Comparison of ENCODE assay signal across 1 cellular context in the genomic region with DNA sequence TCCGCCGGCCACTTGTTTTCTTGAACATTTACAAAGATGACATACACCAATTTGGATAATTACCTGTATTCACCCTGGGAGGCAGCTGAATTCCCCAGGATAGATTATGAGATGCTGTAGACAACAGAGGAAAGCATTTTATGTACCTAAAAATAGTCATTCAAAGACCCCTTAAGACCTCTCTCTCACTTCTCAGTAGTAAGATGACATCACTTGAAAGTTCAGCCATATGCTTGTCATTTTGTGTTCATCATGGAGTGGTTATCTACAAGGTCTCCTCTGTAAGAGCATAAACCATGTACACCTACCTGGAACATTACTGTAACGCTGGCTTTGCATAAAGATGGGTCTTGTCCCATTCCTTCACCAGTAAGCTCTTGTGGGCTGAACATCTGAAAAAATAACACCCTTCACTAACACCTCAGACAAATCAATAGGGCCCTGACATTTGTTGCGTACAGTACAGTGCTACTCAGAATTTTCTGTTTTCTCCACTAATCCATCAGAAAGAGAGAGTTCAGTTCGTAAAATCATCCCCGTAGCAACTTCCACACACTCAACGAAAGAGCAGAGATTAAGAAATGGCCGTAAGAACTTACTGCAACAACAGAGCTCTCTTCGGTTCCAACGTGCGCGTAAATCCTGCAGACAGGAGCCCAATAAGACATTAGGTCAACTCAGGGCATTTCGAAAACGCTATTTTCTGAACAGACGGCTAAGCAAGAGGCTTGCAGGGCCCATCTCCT.
TF ChIP-seq lines count a peak whose summit lies in the region.

No MANE protein-coding gene starts in this region.

TF ChIP-seq in WTC11, 78 proteins besides CTCF, POLR2A, EP300 and RAD21 (continued from another document and continues in another):
- TF ChIP-seq NFATC4 (CRISPR knock-in tag; IDR thresholded peaks at IDR 0.05) (peak; percentile 11; the same call in 1 of the 2 replicates), AR (CRISPR knock-in tag; IDR thresholded peaks at IDR 0.05) (no peak; the same call in 1 of the 2 replicates), FOXJ3 (CRISPR knock-in tag; IDR thresholded peaks at IDR 0.05; ENCODE audit: borderline replicate concordance) (no peak), ZNF423 (CRISPR knock-in tag; IDR thresholded peaks at IDR 0.05) (no peak), KAT7 (CRISPR knock-in tag; IDR thresholded peaks at IDR 0.05; ENCODE audit: borderline replicate concordance) (peak; percentile 17; the same call in 1 of the 2 replicates), TCF7 (CRISPR knock-in tag; IDR thresholded peaks at IDR 0.05; ENCODE audit: low read depth) (no peak), ZNF396 (CRISPR knock-in tag; IDR thresholded peaks at IDR 0.05; ENCODE audit: borderline replicate concordance) (no peak), ARID4B (CRISPR knock-in tag; IDR thresholded peaks at IDR 0.05; ENCODE audit: borderline replicate concordance) (0 out of 2 replicates have a peak, but pooled peaks have one; percentile 19), HMGA2 (CRISPR knock-in tag; IDR thresholded peaks at IDR 0.05) (no peak), FOXP1 (CRISPR knock-in tag; IDR thresholded peaks at IDR 0.05; ENCODE audit: borderline replicate concordance) (no peak), SMAD3 (CRISPR knock-in tag; IDR thresholded peaks at IDR 0.05; ENCODE audit: borderline replicate concordance) (no peak), IRF2 (CRISPR knock-in tag; IDR thresholded peaks at IDR 0.05; ENCODE audit: borderline replicate concordance, low read depth) (peak; percentile 46; the same call in 1 of the 2 replicates), ERG (CRISPR knock-in tag; IDR thresholded peaks at IDR 0.05) (0 out of 2 replicates have a peak, but pooled peaks have one; percentile 53), GTF2I (CRISPR knock-in tag; conservative IDR thresholded peaks at IDR 0.05) (no peak), ZNF121 (CRISPR knock-in tag; IDR thresholded peaks at IDR 0.05) (no peak), NFYB (CRISPR knock-in tag; conservative IDR thresholded peaks at IDR 0.05; ENCODE audit: low read depth) (0 out of 2 replicates have a peak, but pooled peaks have one; percentile 17), SOX15 (CRISPR knock-in tag; IDR thresholded peaks at IDR 0.05) (no peak), PRRX2 (CRISPR knock-in tag; IDR thresholded peaks at IDR 0.05) (no peak), ATF1 (CRISPR knock-in tag; IDR thresholded peaks at IDR 0.05) (no peak), JUN (CRISPR knock-in tag; IDR thresholded peaks at IDR 0.05) (no peak), ETV6 (CRISPR knock-in tag; IDR thresholded peaks at IDR 0.05) (no peak), MYBL2 (CRISPR knock-in tag; IDR thresholded peaks at IDR 0.05) (no peak), NR3C1 (CRISPR knock-in tag; conservative IDR thresholded peaks at IDR 0.05; ENCODE audit: low read depth) (no peak), ZNF671 (CRISPR knock-in tag; IDR thresholded peaks at IDR 0.05) (peak; percentile 80; the same call in 1 of the 2 replicates)
- TF ChIP-seq, protein P1, sequence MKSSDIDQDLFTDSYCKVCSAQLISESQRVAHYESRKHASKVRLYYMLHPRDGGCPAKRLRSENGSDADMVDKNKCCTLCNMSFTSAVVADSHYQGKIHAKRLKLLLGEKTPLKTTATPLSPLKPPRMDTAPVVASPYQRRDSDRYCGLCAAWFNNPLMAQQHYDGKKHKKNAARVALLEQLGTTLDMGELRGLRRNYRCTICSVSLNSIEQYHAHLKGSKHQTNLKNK (CRISPR knock-in tag; IDR thresholded peaks at IDR 0.05): no peak
- TF ChIP-seq, protein P2, sequence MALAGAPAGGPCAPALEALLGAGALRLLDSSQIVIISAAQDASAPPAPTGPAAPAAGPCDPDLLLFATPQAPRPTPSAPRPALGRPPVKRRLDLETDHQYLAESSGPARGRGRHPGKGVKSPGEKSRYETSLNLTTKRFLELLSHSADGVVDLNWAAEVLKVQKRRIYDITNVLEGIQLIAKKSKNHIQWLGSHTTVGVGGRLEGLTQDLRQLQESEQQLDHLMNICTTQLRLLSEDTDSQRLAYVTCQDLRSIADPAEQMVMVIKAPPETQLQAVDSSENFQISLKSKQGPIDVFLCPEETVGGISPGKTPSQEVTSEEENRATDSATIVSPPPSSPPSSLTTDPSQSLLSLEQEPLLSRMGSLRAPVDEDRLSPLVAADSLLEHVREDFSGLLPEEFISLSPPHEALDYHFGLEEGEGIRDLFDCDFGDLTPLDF (CRISPR knock-in tag; IDR thresholded peaks at IDR 0.05): no peak
- TF ChIP-seq, protein P3, sequence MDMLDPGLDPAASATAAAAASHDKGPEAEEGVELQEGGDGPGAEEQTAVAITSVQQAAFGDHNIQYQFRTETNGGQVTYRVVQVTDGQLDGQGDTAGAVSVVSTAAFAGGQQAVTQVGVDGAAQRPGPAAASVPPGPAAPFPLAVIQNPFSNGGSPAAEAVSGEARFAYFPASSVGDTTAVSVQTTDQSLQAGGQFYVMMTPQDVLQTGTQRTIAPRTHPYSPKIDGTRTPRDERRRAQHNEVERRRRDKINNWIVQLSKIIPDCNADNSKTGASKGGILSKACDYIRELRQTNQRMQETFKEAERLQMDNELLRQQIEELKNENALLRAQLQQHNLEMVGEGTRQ (CRISPR knock-in tag; IDR thresholded peaks at IDR 0.05): no peak
- TF ChIP-seq, protein P4, sequence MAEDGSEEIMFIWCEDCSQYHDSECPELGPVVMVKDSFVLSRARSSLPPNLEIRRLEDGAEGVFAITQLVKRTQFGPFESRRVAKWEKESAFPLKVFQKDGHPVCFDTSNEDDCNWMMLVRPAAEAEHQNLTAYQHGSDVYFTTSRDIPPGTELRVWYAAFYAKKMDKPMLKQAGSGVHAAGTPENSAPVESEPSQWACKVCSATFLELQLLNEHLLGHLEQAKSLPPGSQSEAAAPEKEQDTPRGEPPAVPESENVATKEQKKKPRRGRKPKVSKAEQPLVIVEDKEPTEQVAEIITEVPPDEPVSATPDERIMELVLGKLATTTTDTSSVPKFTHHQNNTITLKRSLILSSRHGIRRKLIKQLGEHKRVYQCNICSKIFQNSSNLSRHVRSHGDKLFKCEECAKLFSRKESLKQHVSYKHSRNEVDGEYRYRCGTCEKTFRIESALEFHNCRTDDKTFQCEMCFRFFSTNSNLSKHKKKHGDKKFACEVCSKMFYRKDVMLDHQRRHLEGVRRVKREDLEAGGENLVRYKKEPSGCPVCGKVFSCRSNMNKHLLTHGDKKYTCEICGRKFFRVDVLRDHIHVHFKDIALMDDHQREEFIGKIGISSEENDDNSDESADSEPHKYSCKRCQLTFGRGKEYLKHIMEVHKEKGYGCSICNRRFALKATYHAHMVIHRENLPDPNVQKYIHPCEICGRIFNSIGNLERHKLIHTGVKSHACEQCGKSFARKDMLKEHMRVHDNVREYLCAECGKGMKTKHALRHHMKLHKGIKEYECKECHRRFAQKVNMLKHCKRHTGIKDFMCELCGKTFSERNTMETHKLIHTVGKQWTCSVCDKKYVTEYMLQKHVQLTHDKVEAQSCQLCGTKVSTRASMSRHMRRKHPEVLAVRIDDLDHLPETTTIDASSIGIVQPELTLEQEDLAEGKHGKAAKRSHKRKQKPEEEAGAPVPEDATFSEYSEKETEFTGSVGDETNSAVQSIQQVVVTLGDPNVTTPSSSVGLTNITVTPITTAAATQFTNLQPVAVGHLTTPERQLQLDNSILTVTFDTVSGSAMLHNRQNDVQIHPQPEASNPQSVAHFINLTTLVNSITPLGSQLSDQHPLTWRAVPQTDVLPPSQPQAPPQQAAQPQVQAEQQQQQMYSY (CRISPR knock-in tag; IDR thresholded peaks at IDR 0.05): no peak
- TF ChIP-seq, protein P5, sequence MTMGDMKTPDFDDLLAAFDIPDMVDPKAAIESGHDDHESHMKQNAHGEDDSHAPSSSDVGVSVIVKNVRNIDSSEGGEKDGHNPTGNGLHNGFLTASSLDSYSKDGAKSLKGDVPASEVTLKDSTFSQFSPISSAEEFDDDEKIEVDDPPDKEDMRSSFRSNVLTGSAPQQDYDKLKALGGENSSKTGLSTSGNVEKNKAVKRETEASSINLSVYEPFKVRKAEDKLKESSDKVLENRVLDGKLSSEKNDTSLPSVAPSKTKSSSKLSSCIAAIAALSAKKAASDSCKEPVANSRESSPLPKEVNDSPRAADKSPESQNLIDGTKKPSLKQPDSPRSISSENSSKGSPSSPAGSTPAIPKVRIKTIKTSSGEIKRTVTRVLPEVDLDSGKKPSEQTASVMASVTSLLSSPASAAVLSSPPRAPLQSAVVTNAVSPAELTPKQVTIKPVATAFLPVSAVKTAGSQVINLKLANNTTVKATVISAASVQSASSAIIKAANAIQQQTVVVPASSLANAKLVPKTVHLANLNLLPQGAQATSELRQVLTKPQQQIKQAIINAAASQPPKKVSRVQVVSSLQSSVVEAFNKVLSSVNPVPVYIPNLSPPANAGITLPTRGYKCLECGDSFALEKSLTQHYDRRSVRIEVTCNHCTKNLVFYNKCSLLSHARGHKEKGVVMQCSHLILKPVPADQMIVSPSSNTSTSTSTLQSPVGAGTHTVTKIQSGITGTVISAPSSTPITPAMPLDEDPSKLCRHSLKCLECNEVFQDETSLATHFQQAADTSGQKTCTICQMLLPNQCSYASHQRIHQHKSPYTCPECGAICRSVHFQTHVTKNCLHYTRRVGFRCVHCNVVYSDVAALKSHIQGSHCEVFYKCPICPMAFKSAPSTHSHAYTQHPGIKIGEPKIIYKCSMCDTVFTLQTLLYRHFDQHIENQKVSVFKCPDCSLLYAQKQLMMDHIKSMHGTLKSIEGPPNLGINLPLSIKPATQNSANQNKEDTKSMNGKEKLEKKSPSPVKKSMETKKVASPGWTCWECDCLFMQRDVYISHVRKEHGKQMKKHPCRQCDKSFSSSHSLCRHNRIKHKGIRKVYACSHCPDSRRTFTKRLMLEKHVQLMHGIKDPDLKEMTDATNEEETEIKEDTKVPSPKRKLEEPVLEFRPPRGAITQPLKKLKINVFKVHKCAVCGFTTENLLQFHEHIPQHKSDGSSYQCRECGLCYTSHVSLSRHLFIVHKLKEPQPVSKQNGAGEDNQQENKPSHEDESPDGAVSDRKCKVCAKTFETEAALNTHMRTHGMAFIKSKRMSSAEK (CRISPR knock-in tag; IDR thresholded peaks at IDR 0.05; ENCODE audit: borderline replicate concordance): no peak; the same call in 1 of the 2 replicates
